Comparison of ENCODE assay signal across 10 cellular contexts in genomic region chr19:3471954-3472655, GRCh38. TPM values are rescaled to one million over a fixed set of nuclear protein-coding genes. Genes with fewer than 3 reads are reported as not detected.
DNase-seq lines count a peak whose midpoint lies in the region; ATAC-seq and TF ChIP-seq lines count a peak whose summit lies in the region.
"Had no signal": no experiment of that assay in that cellular context is flagged by ENCODE, and none has a peak within 500 bp of the region (broad histone marks: within the 10 kb centered on the region; RNA-seq: fewer than 3 reads in every experiment).

No MANE protein-coding gene starts in this region.

- no peaks in the 10 kb centered on the region for H3K27me3 Mint-ChIP-seq in T-helper 2 cell treated with Interferon-gamma antibody and Interleukin-4, amounts not matched to agents 5 μg/mL and 100 μg/mL, for 36 hours (ENCODE audit: low read depth)
- no peaks in the 10 kb centered on the region for H3K27me3 Mint-ChIP-seq in activated CD4-positive, alpha-beta memory T cell treated with anti-CD3 and anti-CD28 coated beads for 36 hours
- H3K27me3 Mint-ChIP-seq: T-helper 17 cell had no signal

- intact Hi-C loops in activated CD4-positive, alpha-beta memory T cell treated with anti-CD3 and anti-CD28 coated beads for 36 hours (cut with micrococcal nuclease): no loop called here
- intact Hi-C loops in sigmoid colon (cut with DNase I): loop anchor here (2.0 kb wide), 1 partner anchor 167 kb away; no protein-coding TSS in a partner anchor

- H3K36me3 Mint-ChIP-seq in T-helper 2 cell treated with Interferon-gamma antibody and Interleukin-4, amounts not matched to agents 5 μg/mL and 100 μg/mL, for 36 hours (ENCODE audit: low read depth): no peaks in the 10 kb centered on the region
- H3K36me3 Mint-ChIP-seq in activated CD4-positive, alpha-beta memory T cell treated with anti-CD3 and anti-CD28 coated beads for 36 hours: no peaks in the 10 kb centered on the region

- no peaks in the 10 kb centered on the region for H3K9me3 ChIP-seq in sigmoid colon

- POLR2A ChIA-PET in activated CD4-positive, alpha-beta memory T cell treated with anti-CD3 and anti-CD28 coated beads for 36 hours (lab: Charles Lee): no interaction called here

- peak overlapping the region in 1 of 4 donors; percentile 92 for H3K27ac ChIP-seq in sigmoid colon

- 27 to 39% methylated on average over 24 of the region's 24 CpGs for WGBS in sigmoid colon, 2 donors

- H3K27ac Mint-ChIP-seq in T-helper 2 cell treated with Interferon-gamma antibody and Interleukin-4, amounts not matched to agents 5 μg/mL and 100 μg/mL, for 36 hours: no peak overlapping the region
- H3K27ac Mint-ChIP-seq in activated CD4-positive, alpha-beta memory T cell treated with anti-CD3 and anti-CD28 coated beads for 36 hours: no peak overlapping the region
- H3K27ac Mint-ChIP-seq: T-helper 17 cell had no signal

- no peaks in the 10 kb centered on the region for H3K36me3 ChIP-seq in sigmoid colon

- no peak for TF ChIP-seq POLR2A in sigmoid colon (IDR thresholded peaks at IDR 0.05)

- TF ChIP-seq EP300 in sigmoid colon (IDR thresholded peaks at IDR 0.05): no peak

- no peak overlapping the region for H3K4me3 Mint-ChIP-seq in T-helper 2 cell treated with Interferon-gamma antibody and Interleukin-4, amounts not matched to agents 5 μg/mL and 100 μg/mL, for 36 hours
- H3K4me3 Mint-ChIP-seq in activated CD4-positive, alpha-beta memory T cell treated with anti-CD3 and anti-CD28 coated beads for 36 hours: no peak overlapping the region
- H3K4me3 Mint-ChIP-seq: T-helper 17 cell had no signal

- CTCF ChIA-PET in activated CD4-positive, alpha-beta memory T cell treated with anti-CD3 and anti-CD28 coated beads for 36 hours (lab: Charles Lee): interaction anchor here (0.6 to 2.8 kb wide), 21 partner anchors 8 to 1114 kb away, joined by 3 to 13 read pairs (median 4); partner anchors contain the start of genes SMIM24 and SMIM44

- peaks cover 0 to 40% (median 30%) of the 10 kb centered on the region in 4 donors for H3K4me1 ChIP-seq in sigmoid colon

- H3K9me3 Mint-ChIP-seq in T-helper 2 cell treated with Interferon-gamma antibody and Interleukin-4, amounts not matched to agents 5 μg/mL and 100 μg/mL, for 36 hours: peaks cover 3% of the 10 kb centered on the region
- peaks cover 3% of the 10 kb centered on the region for H3K9me3 Mint-ChIP-seq in activated CD4-positive, alpha-beta memory T cell treated with anti-CD3 and anti-CD28 coated beads for 36 hours

- H3K4me3 ChIP-seq in fibroblast of villous mesenchyme (ENCODE audit: low read depth, low read length): no peak overlapping the region
- H3K4me3 ChIP-seq in sigmoid colon: no peak overlapping the region

- DNase-seq in T-helper 2 cell: peak in 3 of 5 experiments; percentile 18 to 22 (median 20)
- no peak for DNase-seq in T-helper 2 cell treated with Interferon-gamma antibody and Interleukin-4, amounts not matched to agents 5 μg/mL and 100 μg/mL, for 36 hours (ENCODE audit: low spot score)
- DNase-seq in activated CD4-positive, alpha-beta memory T cell treated with anti-CD3 and anti-CD28 coated beads for 36 hours: peak; percentile 57
- DNase-seq in fibroblast of villous mesenchyme (ENCODE audit: low read depth): peak; percentile 20
- no peak for DNase-seq in sigmoid colon
- no peak for DNase-seq in NCI-H1092 treated with DMSO at 0.1 percent for 48 hours (lab: John Stamatoyannopoulos, UW)
- DNase-seq in SHP77 treated with DMSO at 0.1 percent for 48 hours (lab: John Stamatoyannopoulos, UW): no peak

- TF ChIP-seq CTCF in fibroblast of villous mesenchyme (IDR thresholded peaks at IDR 0.05; ENCODE audit: insufficient read depth, low read depth, low read length): peak; percentile 87
- TF ChIP-seq CTCF in sigmoid colon (IDR thresholded peaks at IDR 0.05): peak; percentile 84 to 96 (median 92)

- ATAC-seq in GM18519 (IDR thresholded peaks at IDR 0.05; ENCODE audit: low FRiP score, unreplicated experiment): no peak

- H3K4me1 Mint-ChIP-seq in T-helper 2 cell treated with Interferon-gamma antibody and Interleukin-4, amounts not matched to agents 5 μg/mL and 100 μg/mL, for 36 hours (ENCODE audit: low read depth): no peaks in the 10 kb centered on the region
- H3K4me1 Mint-ChIP-seq in activated CD4-positive, alpha-beta memory T cell treated with anti-CD3 and anti-CD28 coated beads for 36 hours (ENCODE audit: low read depth): no peaks in the 10 kb centered on the region

- peaks cover 0 to 6% (median 6%) of the 10 kb centered on the region in 3 donors for H3K27me3 ChIP-seq in sigmoid colon

RNA-seq across cellular contexts. Expression of gene SMIM24, which starts 8.2 kb away (rescaled TPM):
- not detected for total RNA-seq in activated CD4-positive, alpha-beta memory T cell treated with anti-CD3 and anti-CD28 coated beads for 36 hours
- total RNA-seq in fibroblast of villous mesenchyme (not detected in 2 replicates), sigmoid colon (not detected)
- polyA plus RNA-seq in sigmoid colon: 10 to 100 TPM; 15.1 to 72.7 (median 30.3) TPM
- total RNA-seq: mononuclear cell, T-helper 17 cell had no signal

RNA-seq across cellular contexts. Expression of gene SMIM44, which starts 11.1 kb away (rescaled TPM):
- not detected for total RNA-seq in activated CD4-positive, alpha-beta memory T cell treated with anti-CD3 and anti-CD28 coated beads for 36 hours
- total RNA-seq in fibroblast of villous mesenchyme: not detected in 2 replicates
- not detected for total RNA-seq in sigmoid colon
- polyA plus RNA-seq in sigmoid colon: 1 to 10 TPM in 1 of 3 donors, not detected in 2; 2.9 TPM
- total RNA-seq: mononuclear cell, T-helper 17 cell had no signal

RNA-seq across cellular contexts. Expression of gene DOHH, which starts 28.4 kb away (rescaled TPM):
- 10 to 100 TPM; 15.0 to 17.0 TPM for total RNA-seq in activated CD4-positive, alpha-beta memory T cell treated with anti-CD3 and anti-CD28 coated beads for 36 hours
- total RNA-seq in fibroblast of villous mesenchyme (10.4 and 11.6 TPM in 2 replicates), sigmoid colon (10 to 100 TPM; 11.7 to 18.1 (median 17.0) TPM)
- 10 to 100 TPM in 1 of 3 donors, 1 to 10 TPM in 2; 7.2 to 22.5 (median 7.2) TPM for polyA plus RNA-seq in sigmoid colon

RNA-seq across cellular contexts. Expression of gene FZR1, which starts 34.0 kb away (rescaled TPM):
- total RNA-seq in activated CD4-positive, alpha-beta memory T cell treated with anti-CD3 and anti-CD28 coated beads for 36 hours: 10 to 100 TPM; 43.5 to 46.9 TPM
- 37.6 and 40.3 TPM in 2 replicates for total RNA-seq in fibroblast of villous mesenchyme
- 10 to 100 TPM; 11.8 to 44.6 (median 20.5) TPM for total RNA-seq in sigmoid colon
- polyA plus RNA-seq in sigmoid colon: 10 to 100 TPM; 11.4 to 33.3 (median 13.9) TPM

Comparison
In these comparisons a context has a peak if more than half of its experiments do, and no peak if none do; other contexts are left out.
1. DNase-seq: peak in T-helper 2 cell (3 of 5), activated CD4-positive, alpha-beta memory T cell treated with anti-CD3 and anti-CD28 coated beads for 36 hours (single experiment) and fibroblast of villous mesenchyme (single experiment); none in T-helper 2 cell treated with Interferon-gamma antibody and Interleukin-4, amounts not matched to agents 5 μg/mL and 100 μg/mL, for 36 hours (single experiment), sigmoid colon (single experiment), NCI-H1092 treated with DMSO at 0.1 percent for 48 hours (single experiment) and SHP77 treated with DMSO at 0.1 percent for 48 hours (single experiment).